ENCODE assay signal across 32 cellular contexts in the genomic region with DNA sequence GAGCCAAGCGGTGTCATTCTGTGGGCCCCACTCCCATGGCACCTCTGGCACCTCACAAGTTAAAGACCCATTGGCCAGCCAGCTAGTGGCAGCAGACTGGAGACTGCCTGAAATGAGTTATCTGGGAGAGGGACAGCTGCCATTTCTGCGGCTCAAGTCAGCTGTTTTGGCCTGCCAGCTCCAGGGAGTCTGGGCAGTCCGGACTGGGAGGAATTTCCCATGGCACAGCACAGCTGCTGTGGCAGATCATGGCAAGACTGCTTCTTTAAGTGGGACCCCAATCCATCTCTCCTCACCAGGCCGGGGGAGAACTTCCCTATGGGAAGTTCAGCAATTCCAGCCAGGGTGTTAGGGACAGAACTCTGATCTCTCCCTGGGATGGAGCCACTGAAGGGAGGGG.
"Had no signal": no experiment of that assay in that cellular context is flagged by ENCODE, and none has a peak within 500 bp of the region (broad histone marks: within the 10 kb centered on the region; RNA-seq: fewer than 3 reads in every experiment).

No MANE protein-coding gene starts in this region.

- H3K27ac Mint-ChIP-seq: activated B cell treated with CpG ODN at 0.5 μM for 24 hours; activated CD4-positive, alpha-beta memory T cell treated with anti-CD3 and anti-CD28 coated beads for 36 hours; activated naive CD4-positive, alpha-beta T cell treated with anti-CD3 and anti-CD28 coated beads, Interleukin-2, amount 10 ng/mL, durations not matched to agents 7 days and 5 days; activated naive CD8-positive, alpha-beta T cell; activated naive CD8-positive, alpha-beta T cell treated with anti-CD3 and anti-CD28 coated beads, Interleukin-2, amount 50 U/mL, for 24 hours had no signal

- H3K27me3 Mint-ChIP-seq: activated B cell treated with CpG ODN at 0.5 μM for 24 hours; activated CD4-positive, alpha-beta memory T cell treated with anti-CD3 and anti-CD28 coated beads for 36 hours; activated naive CD4-positive, alpha-beta T cell treated with anti-CD3 and anti-CD28 coated beads, Interleukin-2, amount 10 ng/mL, durations not matched to agents 7 days and 5 days; activated naive CD8-positive, alpha-beta T cell; activated naive CD8-positive, alpha-beta T cell treated with anti-CD3 and anti-CD28 coated beads, Interleukin-2, amount 50 U/mL, for 24 hours had no signal

- H3K4me1 Mint-ChIP-seq: activated B cell treated with CpG ODN at 0.5 μM for 24 hours; activated naive CD4-positive, alpha-beta T cell treated with anti-CD3 and anti-CD28 coated beads, Interleukin-2, amount 10 ng/mL, durations not matched to agents 7 days and 5 days; activated naive CD8-positive, alpha-beta T cell treated with anti-CD3 and anti-CD28 coated beads, Interleukin-2, amount 50 U/mL, for 24 hours had no signal

- DNase-seq: activated B cell treated with CpG ODN at 0.5 μM for 24 hours; activated CD4-positive, alpha-beta memory T cell treated with anti-CD3 and anti-CD28 coated beads for 36 hours; activated CD4-positive, alpha-beta T cell treated with anti-CD3 and anti-CD28 coated beads for 4 hours; activated CD4-positive, alpha-beta T cell treated with anti-CD3 and anti-CD28 coated beads, Interleukin-2, amount 50 U/mL, for 1 hour; activated CD4-positive, CD25-positive, alpha-beta regulatory T cell treated with anti-CD3 and anti-CD28 coated beads, Interleukin-2, amount 50 U/mL, for 72 hours; activated CD8-positive, alpha-beta memory T cell treated with anti-CD3 and anti-CD28 coated beads, Interleukin-2, amount 50 U/mL, for 4 hours; activated effector memory CD4-positive, alpha-beta T cell treated with Interleukin-2 at 50 U/mL for 16 hours; activated naive CD4-positive, alpha-beta T cell treated with anti-CD3 and anti-CD28 coated beads, Interleukin-2, amount 10 ng/mL, durations not matched to agents 7 days and 5 days; activated naive CD8-positive, alpha-beta T cell treated with anti-CD3 and anti-CD28 coated beads, Interleukin-2, amount 50 U/mL, for 24 hours; activated T-cell treated with anti-CD3 and anti-CD28 coated beads for 4 hours; activated T-cell treated with anti-CD3 and anti-CD28 coated beads, Interleukin-2, amount 50 U/mL, for 4 hours; anterior cingulate cortex; brain microvascular endothelial cell; central memory CD4-positive, alpha-beta T cell; NCI-H1092 treated with DMSO at 0.1 percent for 48 hours; NCI-H1417; NCI-H146; NCI-H187; NCI-H2029 treated with DMSO at 0.1 percent for 48 hours; NCI-H2107; NCI-H2171; NCI-H510A; NCI-H526; NCI-H748 treated with DMSO at 0.1 percent for 48 hours; NK-92 treated with Interleukin-12 subunit alpha and Interleukin-12 subunit beta, amount 100 ng/mL, for 24 hours; PC-3; SIG-M5; SW 1271; T-helper 1 cell; T-helper 2 cell; T-helper 9 cell had no signal

- H3K36me3 Mint-ChIP-seq: activated CD4-positive, alpha-beta memory T cell treated with anti-CD3 and anti-CD28 coated beads for 36 hours; activated naive CD4-positive, alpha-beta T cell treated with anti-CD3 and anti-CD28 coated beads, Interleukin-2, amount 10 ng/mL, durations not matched to agents 7 days and 5 days; activated naive CD8-positive, alpha-beta T cell had no signal

- H3K4me3 Mint-ChIP-seq: activated B cell treated with CpG ODN at 0.5 μM for 24 hours; activated CD4-positive, alpha-beta memory T cell treated with anti-CD3 and anti-CD28 coated beads for 36 hours; activated naive CD4-positive, alpha-beta T cell treated with anti-CD3 and anti-CD28 coated beads, Interleukin-2, amount 10 ng/mL, durations not matched to agents 7 days and 5 days; activated naive CD8-positive, alpha-beta T cell; activated naive CD8-positive, alpha-beta T cell treated with anti-CD3 and anti-CD28 coated beads, Interleukin-2, amount 50 U/mL, for 24 hours; activated T-cell treated with anti-CD3 and anti-CD28 coated beads, Interleukin-2, amount 50 U/mL, for 4 hours had no signal
